Comparison of ENCODE assay signal across 1 cellular context in genomic region chr1:23424171-23424959, GRCh38.
TF ChIP-seq lines count a peak whose summit lies in the region.

Gene TCEA3, minus strand, starts transcription at chr1:23424748. Its CDS starts 115 bp downstream, at chr1:23424633.

TF ChIP-seq in HepG2, 621 proteins besides CTCF, POLR2A, EP300 and RAD21 (continued from another document and continues in another):
- TF ChIP-seq IKZF4 (CRISPR knock-in tag; IDR thresholded peaks at IDR 0.05; ENCODE audit: borderline replicate concordance, low read depth, not compliant biosample characterization) (no peak), RFXANK (CRISPR knock-in tag; IDR thresholded peaks at IDR 0.05) (no peak), ZNF569 (CRISPR knock-in tag; IDR thresholded peaks at IDR 0.05; ENCODE audit: borderline replicate concordance) (no peak), NR2F6 (IDR thresholded peaks at IDR 0.05) (no peak), NR2F6 (CRISPR knock-in tag; IDR thresholded peaks at IDR 0.05) (no peak), ZBTB40 (IDR thresholded peaks at IDR 0.05) (no peak), ZBTB40 (CRISPR knock-in tag; IDR thresholded peaks at IDR 0.05) (no peak), TBP (CRISPR knock-in tag; IDR thresholded peaks at IDR 0.05) (no peak), NFE2L2 (IDR thresholded peaks at IDR 0.05; ENCODE audit: low read length) (no peak), SNAPC4 (CRISPR knock-in tag; IDR thresholded peaks at IDR 0.05) (no peak), IRX3 (CRISPR knock-in tag; IDR thresholded peaks at IDR 0.05; ENCODE audit: borderline replicate concordance, low read depth) (peak; percentile 92; the same call in 1 of the 2 replicates), NCOA2 (CRISPR knock-in tag; IDR thresholded peaks at IDR 0.05) (no peak), SETDB1 (CRISPR knock-in tag; IDR thresholded peaks at IDR 0.05; ENCODE audit: borderline replicate concordance) (no peak; the same call in 1 of the 2 replicates), HNRNPUL1 (IDR thresholded peaks at IDR 0.05; ENCODE audit: low read depth, low read length) (no peak), ZSCAN21 (CRISPR knock-in tag; IDR thresholded peaks at IDR 0.05; ENCODE audit: borderline replicate concordance) (no peak), JUN (CRISPR knock-in tag; IDR thresholded peaks at IDR 0.05) (no peak), IRF9 (CRISPR knock-in tag; IDR thresholded peaks at IDR 0.05; ENCODE audit: borderline replicate concordance) (no peak), CERS6 (CRISPR knock-in tag; IDR thresholded peaks at IDR 0.05) (no peak), CCAR2 (optimal IDR thresholded peaks at IDR 0.05; ENCODE audit: low read depth, low read length) (no peak), ZNF788 (CRISPR knock-in tag; IDR thresholded peaks at IDR 0.05; ENCODE audit: borderline replicate concordance) (peak; percentile 44; the same call in 1 of the 2 replicates), ZNF160 (CRISPR knock-in tag; IDR thresholded peaks at IDR 0.05) (no peak), HMGXB4 (CRISPR knock-in tag; IDR thresholded peaks at IDR 0.05; ENCODE audit: borderline replicate concordance in 1 of 2, low read depth in 1 of 2) (peak in 1 of 2 experiments; percentile 52; a peak in 1 of 4 replicates), RBM22 (optimal IDR thresholded peaks at IDR 0.05; ENCODE audit: low read length) (peak; percentile 63), ZNF652 (CRISPR knock-in tag; IDR thresholded peaks at IDR 0.05; ENCODE audit: borderline replicate concordance, low read depth) (no peak), ZSCAN30 (CRISPR knock-in tag; IDR thresholded peaks at IDR 0.05) (no peak), GABPA (IDR thresholded peaks at IDR 0.05; ENCODE audit: low read depth, low read length) (no peak), GABPA (CRISPR knock-in tag; IDR thresholded peaks at IDR 0.05; ENCODE audit: low read depth) (no peak), ZBED4 (CRISPR knock-in tag; IDR thresholded peaks at IDR 0.05; ENCODE audit: borderline replicate concordance) (peak; percentile 45; the same call in 1 of the 2 replicates), ZNF207 (IDR thresholded peaks at IDR 0.05; ENCODE audit: borderline replicate concordance) (no peak), ZFP62 (CRISPR knock-in tag; IDR thresholded peaks at IDR 0.05) (no peak), ESRRA (CRISPR knock-in tag; IDR thresholded peaks at IDR 0.05; ENCODE audit: low read depth) (no peak), TOPORS (CRISPR knock-in tag; IDR thresholded peaks at IDR 0.05) (no peak; the same call in 1 of the 2 replicates), KLF13 (CRISPR knock-in tag; IDR thresholded peaks at IDR 0.05) (no peak), BRCA1 (CRISPR knock-in tag; IDR thresholded peaks at IDR 0.05) (no peak), FOXA3 (CRISPR knock-in tag; IDR thresholded peaks at IDR 0.05) (no peak), ZBTB42 (CRISPR knock-in tag; IDR thresholded peaks at IDR 0.05) (no peak), ZNF615 (CRISPR knock-in tag; IDR thresholded peaks at IDR 0.05; ENCODE audit: borderline replicate concordance) (no peak), ZNF557 (CRISPR knock-in tag; IDR thresholded peaks at IDR 0.05) (no peak), ZKSCAN8 (CRISPR knock-in tag; IDR thresholded peaks at IDR 0.05; ENCODE audit: borderline replicate concordance) (no peak), ZNF746 (CRISPR knock-in tag; IDR thresholded peaks at IDR 0.05) (peak; percentile 79), SKI (IDR thresholded peaks at IDR 0.05; ENCODE audit: partially characterized antibody) (no peak), FOSL2 (CRISPR knock-in tag; IDR thresholded peaks at IDR 0.05) (no peak), ZNF709 (CRISPR knock-in tag; IDR thresholded peaks at IDR 0.05) (peak; percentile 43; the same call in 1 of the 2 replicates)
